In genomic region chr7:144668503-144668902, GRCh38 we compare ENCODE assay signal across 23 cellular contexts.
"Had no signal": no experiment of that assay in that cellular context is flagged by ENCODE, and none has a peak within 500 bp of the region (broad histone marks: within the 10 kb centered on the region; RNA-seq: fewer than 3 reads in every experiment).

No MANE protein-coding gene starts in this region.

- H3K9me3 ChIP-seq: esophagus muscularis mucosa, gastrocnemius medialis, heart right ventricle, pancreas, stomach, thoracic aorta had no signal

- H3K27me3 ChIP-seq: esophagus muscularis mucosa, gastrocnemius medialis, heart right ventricle, pancreas, stomach had no signal

- H3K4me1 Mint-ChIP-seq: naive B cell had no signal

- H3K4me1 ChIP-seq: esophagus muscularis mucosa, gastrocnemius medialis, heart right ventricle, pancreas, stomach had no signal

- H3K4me3 Mint-ChIP-seq: naive B cell, nephron had no signal

- H3K27me3 Mint-ChIP-seq: naive B cell, progenitor cell of endocrine pancreas had no signal

- H3K36me3 ChIP-seq: esophagus muscularis mucosa, gastrocnemius medialis, heart right ventricle, pancreas, stomach, thoracic aorta had no signal

- DNase-seq: effector memory CD4-positive, alpha-beta T cell; gastrocnemius medialis; heart right ventricle; hypothalamus; left colon; left ventricle myocardium superior; mesenchymal stem cell; naive B cell; occipital lobe; pancreas; small intestine; stimulated activated CD4-positive, alpha-beta T cell treated with anti-CD3 and anti-CD28 coated beads, Interleukin-12 subunit alpha, Interleukin-12 subunit beta, amount 100 ng/mL, for 4 hours; stimulated activated naive CD4-positive, alpha-beta T cell; stomach; substantia nigra; trophoblast cell had no signal

- ATAC-seq: gastrocnemius medialis, heart right ventricle, left colon, left ventricle myocardium superior, pancreas, right cardiac atrium had no signal

- H3K27ac ChIP-seq: epithelial cell of prostate, esophagus muscularis mucosa, gastrocnemius medialis, heart right ventricle, pancreas, stomach, thoracic aorta had no signal

- H3K4me3 ChIP-seq: esophagus muscularis mucosa, gastrocnemius medialis, heart right ventricle, lung, pancreas, stomach, thoracic aorta had no signal

- H3K27ac Mint-ChIP-seq: naive B cell, nephron, progenitor cell of endocrine pancreas had no signal
